In genomic region chr1:183804382-183804781, GRCh38 we compare ENCODE assay signal across 8 cellular contexts. TPM values are rescaled to one million over a fixed set of nuclear protein-coding genes. Genes with fewer than 3 reads are reported as not detected.
DNase-seq lines count a peak whose midpoint lies in the region; ATAC-seq, FAIRE-seq and TF ChIP-seq lines count a peak whose summit lies in the region.

No MANE protein-coding gene starts in this region.

- intact Hi-C loops in MCF 10A (cut with micrococcal nuclease) (no loop called here), thyroid gland (cut with DNase I) (no loop called here)

- peaks cover 4 to 9% of the 10 kb centered on the region in 2 donors for H3K4me1 ChIP-seq in thyroid gland

- H3K4me3 Mint-ChIP-seq in MCF 10A (ENCODE audit: unreplicated experiment), result peak overlapping the region; percentile 84

- H3K27ac ChIP-seq in thyroid gland, result peak overlapping the region in 2 of 3 donors; percentile 60 to 66

- H3K36me3 Mint-ChIP-seq in MCF 10A (ENCODE audit: insufficient read depth, unreplicated experiment), result no peaks in the 10 kb centered on the region

- H3K36me3 ChIP-seq in thyroid gland, result no peaks in the 10 kb centered on the region

- no peaks in the 10 kb centered on the region for H3K27me3 Mint-ChIP-seq in MCF 10A (ENCODE audit: insufficient read depth, unreplicated experiment)

- FAIRE-seq in urothelium cell line (lab: Jason Lieb, UNC), result no peak

- peak overlapping the region in 1 of 3 donors; percentile 48 for H3K4me3 ChIP-seq in thyroid gland (replicated peaks in 1 of 3)

- no peaks in the 10 kb centered on the region for H3K27me3 ChIP-seq in thyroid gland

- H3K4me1 Mint-ChIP-seq in MCF 10A (ENCODE audit: insufficient read depth, unreplicated experiment), result peaks cover 17% of the 10 kb centered on the region

- no TSS peak for BruUV-seq in MCF 10A (replicated peaks; lab: Mats Ljungman, UMichigan)

- CTCF ChIA-PET in MCF 10A (lab: Yijun Ruan, JAX), result interaction anchor here (1.5 kb wide), 1 partner anchor 14 kb away, joined by 4 read pairs; no protein-coding TSS in a partner anchor

- DNase-seq in NCI-H2081 (lab: John Stamatoyannopoulos, UW) (peak; percentile 16 to 26), NCI-H2081 treated with DMSO at 0.1 percent for 48 hours (lab: John Stamatoyannopoulos, UW) (no peak), MCF 10A (ENCODE audit: unreplicated experiment) (no peak), left lobe of liver (ENCODE audit: low spot score) (no peak), thyroid gland (no peak), urothelium cell line (ENCODE audit: low spot score) (no peak)
- DNase-seq in stimulated activated CD4-positive, alpha-beta T cell treated with anti-CD3 and anti-CD28 coated beads, Interleukin-1b, Interleukin-23, amount 100 ng/mL, for 48 hours, result no peak

- no peaks in the 10 kb centered on the region for H3K9me3 ChIP-seq in thyroid gland

- POLR2A ChIA-PET in MCF 10A (lab: Yijun Ruan, JAX), result no interaction called here

- WGBS in thyroid gland, 2 donors, result 49 to 60% methylated on average over 5 of the region's 5 CpGs

- no peak overlapping the region for H3K27ac Mint-ChIP-seq in MCF 10A (ENCODE audit: low read depth, unreplicated experiment)

- H3K9me3 Mint-ChIP-seq in MCF 10A (ENCODE audit: unreplicated experiment), result peaks cover 14% of the 10 kb centered on the region

- ATAC-seq in left lobe of liver (peak; percentile 12), GM18520 (IDR thresholded peaks at IDR 0.05; ENCODE audit: unreplicated experiment) (no peak)

- TF ChIP-seq POLR2A in thyroid gland (IDR thresholded peaks at IDR 0.05), result no peak

- TF ChIP-seq CTCF in MCF 10A (IDR thresholded peaks at IDR 0.05; ENCODE audit: unreplicated experiment), result no peak
- no peak for TF ChIP-seq CTCF in thyroid gland (IDR thresholded peaks at IDR 0.05)

RNA-seq across cellular contexts. Expression of gene RGL1, which starts 0.5 kb away (rescaled TPM):
- 2.1 and 2.3 TPM in 2 replicates for total RNA-seq in MCF 10A (2022)
- 5.9 TPM for total RNA-seq in left lobe of liver
- 10 to 100 TPM in 3 of 4 donors, 1 to 10 TPM in 1; 9.3 to 36.3 (median 16.3) TPM for total RNA-seq in thyroid gland

Comparison
In these comparisons a context has a peak if more than half of its experiments do, and no peak if none do; other contexts are left out.
1. DNase-seq: peak in NCI-H2081 (2 of 2); none in NCI-H2081 treated with DMSO at 0.1 percent for 48 hours (single experiment), MCF 10A (single experiment), left lobe of liver (single experiment), thyroid gland (0 of 2), stimulated activated CD4-positive, alpha-beta T cell treated with anti-CD3 and anti-CD28 coated beads, Interleukin-1b, Interleukin-23, amount 100 ng/mL, for 48 hours (single experiment) and urothelium cell line (single experiment).